Comparison of ENCODE assay signal across 8 cellular contexts in genomic region chr7:45136106-45137060, GRCh38. TPM values are rescaled to one million over a fixed set of nuclear protein-coding genes. Genes with fewer than 3 reads are reported as not detected.
DNase-seq lines count a peak whose midpoint lies in the region; ATAC-seq and TF ChIP-seq lines count a peak whose summit lies in the region.

No MANE protein-coding gene starts in this region.

- no peaks in the 10 kb centered on the region for H3K9me2 ChIP-seq in OCI-LY1 (ENCODE audit: low read depth, low read length)

- peaks cover 9% of the 10 kb centered on the region for H3K4me1 ChIP-seq in OCI-LY1 (ENCODE audit: insufficient read depth, low read length, severe bottlenecking)

- H3K4me3 Mint-ChIP-seq in naive B cell: peak overlapping the region in 1 of 8 donors; percentile 68
- H3K4me3 Mint-ChIP-seq in stimulated activated effector memory CD8-positive, alpha-beta T cell treated with anti-CD3 and anti-CD28 coated beads, Interleukin-12 subunit alpha, Interleukin-12 subunit beta, amount 100 ng/mL, for 72 hours: no peak overlapping the region

- H3K36me3 Mint-ChIP-seq in naive B cell: no peaks in the 10 kb centered on the region
- H3K36me3 Mint-ChIP-seq in stimulated activated effector memory CD8-positive, alpha-beta T cell treated with anti-CD3 and anti-CD28 coated beads, Interleukin-12 subunit alpha, Interleukin-12 subunit beta, amount 100 ng/mL, for 72 hours: no peaks in the 10 kb centered on the region

- no peaks in the 10 kb centered on the region for H3K79me2 ChIP-seq in OCI-LY1 (ENCODE audit: insufficient read depth, low read length)

- peaks cover 0 to 13% (median 8%) of the 10 kb centered on the region in 3 donors for H3K27me3 Mint-ChIP-seq in naive B cell

- no peak overlapping the region for H3K27ac ChIP-seq in OCI-LY1 (ENCODE audit: low read depth, low read length, poor library complexity, severe bottlenecking)
- no peak overlapping the region for H3K27ac ChIP-seq in epithelial cell of prostate

- no peaks in the 10 kb centered on the region for H3K9me3 ChIP-seq in OCI-LY1 (ENCODE audit: low read length)

- no peaks in the 10 kb centered on the region for H3F3A ChIP-seq in OCI-LY1 (ENCODE audit: insufficient read depth, low read length)

- peak; percentile 77 to 83 for ATAC-seq in naive B cell (ENCODE audit: low read depth in 2 of 2)
- peak; percentile 79 for ATAC-seq in stimulated activated effector memory CD8-positive, alpha-beta T cell treated with anti-CD3 and anti-CD28 coated beads, Interleukin-12 subunit alpha, Interleukin-12 subunit beta, amount 100 ng/mL, for 72 hours
- ATAC-seq in GM19397 (IDR thresholded peaks at IDR 0.05; ENCODE audit: unreplicated experiment): no peak

- no peak overlapping the region for H3K9ac ChIP-seq in OCI-LY1 (ENCODE audit: low read length)

- TF ChIP-seq CTCF in GM12865 (IDR thresholded peaks at IDR 0.05; ENCODE audit: insufficient read depth, low read depth, low read length, missing control alignments): peak; percentile 83
- peak; percentile 98 for TF ChIP-seq CTCF in OCI-LY1 (IDR thresholded peaks at IDR 0.05; ENCODE audit: low read length)

- H3K9me3 Mint-ChIP-seq in naive B cell: no peaks in the 10 kb centered on the region
- no peaks in the 10 kb centered on the region for H3K9me3 Mint-ChIP-seq in stimulated activated effector memory CD8-positive, alpha-beta T cell treated with anti-CD3 and anti-CD28 coated beads, Interleukin-12 subunit alpha, Interleukin-12 subunit beta, amount 100 ng/mL, for 72 hours

- peaks cover 18 to 33% (median 25%) of the 10 kb centered on the region in 3 donors for H3K4me1 Mint-ChIP-seq in naive B cell
- H3K4me1 Mint-ChIP-seq in stimulated activated effector memory CD8-positive, alpha-beta T cell treated with anti-CD3 and anti-CD28 coated beads, Interleukin-12 subunit alpha, Interleukin-12 subunit beta, amount 100 ng/mL, for 72 hours: peaks cover 11% of the 10 kb centered on the region

- no peaks in the 10 kb centered on the region for H3K27me3 ChIP-seq in OCI-LY1 (ENCODE audit: insufficient read depth, low read length)

- no peaks in the 10 kb centered on the region for H3K36me3 ChIP-seq in OCI-LY1 (ENCODE audit: insufficient read depth, low read length)

- no peak overlapping the region for H3K4me3 ChIP-seq in GM12865 (ENCODE audit: low read depth, low read length)
- H3K4me3 ChIP-seq in OCI-LY1 (ENCODE audit: low read depth, low read length, poor library complexity, severe bottlenecking): no peak overlapping the region

- H2AFZ ChIP-seq in OCI-LY1 (ENCODE audit: low read length): no peak overlapping the region

- DNase-seq in GM12865 (ENCODE audit: low read depth): peak; percentile 84
- DNase-seq in HuH-7.5 (ENCODE audit: low spot score): peak; percentile 87
- peak; percentile 66 for DNase-seq in activated CD8-positive, alpha-beta memory T cell treated with anti-CD3 and anti-CD28 coated beads, Interleukin-2, amount 50 U/mL, for 4 hours
- DNase-seq in epithelial cell of prostate (ENCODE audit: low read depth, low spot score): peak; percentile 5
- peak; percentile 64 for DNase-seq in naive B cell
- peak; percentile 31 to 80 for DNase-seq in stimulated activated effector memory CD8-positive, alpha-beta T cell treated with anti-CD3 and anti-CD28 coated beads, Interleukin-12 subunit alpha, Interleukin-12 subunit beta, amount 100 ng/mL, for 72 hours (ENCODE audit: low spot score in 2 of 2)

- no peaks in the 10 kb centered on the region for H4K20me1 ChIP-seq in OCI-LY1 (ENCODE audit: insufficient read depth, low read length)

- H3K4me2 ChIP-seq in OCI-LY1 (ENCODE audit: low read length): no peak overlapping the region

- H3K27ac Mint-ChIP-seq in naive B cell: peak overlapping the region in 3 of 6 donors; percentile 0 to 60 (median 38)
- peak overlapping the region; percentile 52 for H3K27ac Mint-ChIP-seq in stimulated activated effector memory CD8-positive, alpha-beta T cell treated with anti-CD3 and anti-CD28 coated beads, Interleukin-12 subunit alpha, Interleukin-12 subunit beta, amount 100 ng/mL, for 72 hours

RNA-seq across cellular contexts. Expression of gene RAMP3, which starts 21.2 kb away (rescaled TPM):
- not detected for polyA plus RNA-seq in naive B cell (ENCODE audit: low read depth in 6 of 6)

RNA-seq across cellular contexts. Expression of gene TBRG4, which starts 24.9 kb away (rescaled TPM):
- 10 to 100 TPM; 26.5 to 49.9 (median 40.6) TPM for polyA plus RNA-seq in naive B cell (ENCODE audit: low read depth in 6 of 6)

RNA-seq across cellular contexts. Expression of gene NACAD, which starts 47.6 kb away (rescaled TPM):
- polyA plus RNA-seq in naive B cell (ENCODE audit: low read depth in 6 of 6): not detected

Comparison
In these comparisons a context has a peak if more than half of its experiments do, and no peak if none do; other contexts are left out.
1. DNase-seq: peak in every context shown above with its lines; median percentile 87 in HuH-7.5; 84 in GM12865; 66 in activated CD8-positive, alpha-beta memory T cell treated with anti-CD3 and anti-CD28 coated beads, Interleukin-2, amount 50 U/mL, for 4 hours; 64 in naive B cell; 56 in stimulated activated effector memory CD8-positive, alpha-beta T cell treated with anti-CD3 and anti-CD28 coated beads, Interleukin-12 subunit alpha, Interleukin-12 subunit beta, amount 100 ng/mL, for 72 hours; 5 in epithelial cell of prostate.